13 cellular contexts compared by ENCODE assay signal in the genomic region with DNA sequence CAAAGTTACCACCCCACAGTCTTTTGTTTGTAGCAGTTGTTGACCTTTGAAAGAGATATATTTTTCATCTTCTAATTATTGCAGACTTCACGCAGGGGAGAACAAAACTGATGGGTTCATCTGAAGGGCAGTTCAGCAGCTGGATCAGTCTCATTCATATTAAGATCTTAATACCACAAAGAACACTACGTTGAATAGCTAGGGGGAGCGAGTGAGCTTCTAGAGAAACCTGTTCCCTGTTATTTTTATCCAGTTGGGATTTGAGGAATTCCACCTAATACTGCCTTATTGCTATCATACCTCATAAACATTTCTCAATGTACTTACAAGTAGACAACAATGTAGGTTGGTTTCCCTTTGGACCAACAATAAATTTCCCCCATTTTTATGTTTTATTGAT.
DNase-seq lines count a peak whose midpoint lies in the region; ATAC-seq and TF ChIP-seq lines count a peak whose summit lies in the region.
"Had no signal": no experiment of that assay in that cellular context is flagged by ENCODE, and none has a peak within 500 bp of the region (broad histone marks: within the 10 kb centered on the region; RNA-seq: fewer than 3 reads in every experiment).

No MANE protein-coding gene starts in this region.

- H3K4me3 ChIP-seq in breast epithelium (no peak overlapping the region), SK-N-SH (ENCODE audit: low read depth in 2 of 2, low read length in 1 of 2) (no peak overlapping the region)

- H3K36me3 ChIP-seq in breast epithelium: no peaks in the 10 kb centered on the region
- no peaks in the 10 kb centered on the region for H3K36me3 ChIP-seq in SK-N-SH (replicated peaks in 1 of 2; ENCODE audit: control insufficient read depth in 1 of 2, insufficient read depth in 2 of 2, low read length in 1 of 2)

- TF ChIP-seq CTCF in MCF 10A (IDR thresholded peaks at IDR 0.05; ENCODE audit: unreplicated experiment) (peak; percentile 7), breast epithelium (IDR thresholded peaks at IDR 0.05) (no peak), SK-N-SH (IDR thresholded peaks at IDR 0.05) (peak; percentile 65)

- H3K9ac ChIP-seq in SK-N-SH: no peak overlapping the region

- 42% methylated on average over 3 of the region's 3 CpGs for WGBS in SK-N-SH (ENCODE audit: low lambda C conversion rate)

- no peaks in the 10 kb centered on the region for H3K9me3 Mint-ChIP-seq in MCF 10A (ENCODE audit: unreplicated experiment)

- no TSS peak for BruUV-seq in MCF 10A (replicated peaks; lab: Mats Ljungman, UMichigan)

- no peaks in the 10 kb centered on the region for H3K9me2 ChIP-seq in SK-N-SH

- no peaks in the 10 kb centered on the region for H3K4me1 Mint-ChIP-seq in MCF 10A (ENCODE audit: insufficient read depth, unreplicated experiment)
- H3K4me1 Mint-ChIP-seq: activated naive CD8-positive, alpha-beta T cell treated with anti-CD3 and anti-CD28 coated beads, Interleukin-2, amount 10 ng/mL, durations not matched to agents 7 days and 5 days had no signal

- H3K27ac Mint-ChIP-seq in MCF 10A (ENCODE audit: low read depth, unreplicated experiment): no peak overlapping the region
- H3K27ac Mint-ChIP-seq: activated naive CD8-positive, alpha-beta T cell treated with anti-CD3 and anti-CD28 coated beads, Interleukin-2, amount 10 ng/mL, durations not matched to agents 7 days and 5 days; stimulated activated naive CD8-positive, alpha-beta T cell treated with anti-CD3 and anti-CD28 coated beads, Interleukin-15, Interleukin-2, amounts not matched to agents 100 ng/mL and 50 ng/mL, for 24 hours had no signal

- H3K27ac ChIP-seq in breast epithelium: no peak overlapping the region
- no peak overlapping the region for H3K27ac ChIP-seq in SK-N-SH (ENCODE audit: low read depth in 2 of 2, low read length in 1 of 2)

- H2AFZ ChIP-seq in SK-N-SH (ENCODE audit: low read depth): no peak overlapping the region

- no peak for ATAC-seq in GM21423 (IDR thresholded peaks at IDR 0.05; ENCODE audit: unreplicated experiment)
- ATAC-seq: HCT116 had no signal

- TF ChIP-seq RAD21 in SK-N-SH (IDR thresholded peaks at IDR 0.05; ENCODE audit: low read length): peak; percentile 56

- no peaks in the 10 kb centered on the region for H3K36me3 Mint-ChIP-seq in MCF 10A (ENCODE audit: insufficient read depth, unreplicated experiment)
- H3K36me3 Mint-ChIP-seq: activated naive CD8-positive, alpha-beta T cell treated with anti-CD3 and anti-CD28 coated beads, Interleukin-2, amount 10 ng/mL, durations not matched to agents 7 days and 5 days had no signal

- no peak for TF ChIP-seq POLR2A in breast epithelium (IDR thresholded peaks at IDR 0.05)

- H3F3A ChIP-seq in SK-N-SH (replicated peaks; ENCODE audit: insufficient read depth): no peaks in the 10 kb centered on the region

- H3K4me1 ChIP-seq in breast epithelium: no peaks in the 10 kb centered on the region
- no peaks in the 10 kb centered on the region for H3K4me1 ChIP-seq in SK-N-SH (ENCODE audit: control insufficient read depth in 1 of 2, insufficient read depth in 2 of 2, low read depth in 1 of 2, low read length in 1 of 2)

- POLR2A ChIA-PET in MCF 10A (lab: Yijun Ruan, JAX): no interaction called here
- POLR2A ChIA-PET in SK-N-SH (lab: Yijun Ruan, JAX): no interaction called here

- H3K27me3 Mint-ChIP-seq in MCF 10A (ENCODE audit: insufficient read depth, unreplicated experiment): no peaks in the 10 kb centered on the region
- H3K27me3 Mint-ChIP-seq: activated naive CD8-positive, alpha-beta T cell treated with anti-CD3 and anti-CD28 coated beads, Interleukin-2, amount 10 ng/mL, durations not matched to agents 7 days and 5 days; stimulated activated naive CD8-positive, alpha-beta T cell treated with anti-CD3 and anti-CD28 coated beads, Interleukin-15, Interleukin-2, amounts not matched to agents 100 ng/mL and 50 ng/mL, for 24 hours had no signal

- intact Hi-C loops in MCF 10A (cut with micrococcal nuclease): loop anchor here (2.0 to 5.0 kb wide), 3 partner anchors 321 to 1374 kb away; no protein-coding TSS in a partner anchor
- intact Hi-C loops in breast epithelium (cut with DNase I; ENCODE audit: low total_unique reads): no loop called here

- no peak for TF ChIP-seq EP300 in SK-N-SH (IDR thresholded peaks at IDR 0.05; ENCODE audit: borderline replicate concordance in 1 of 2, low read depth in 1 of 2, low read length in 1 of 2)

- H3K4me3 Mint-ChIP-seq in MCF 10A (ENCODE audit: unreplicated experiment): no peak overlapping the region
- H3K4me3 Mint-ChIP-seq: activated naive CD8-positive, alpha-beta T cell treated with anti-CD3 and anti-CD28 coated beads, Interleukin-2, amount 10 ng/mL, durations not matched to agents 7 days and 5 days; stimulated activated naive CD8-positive, alpha-beta T cell treated with anti-CD3 and anti-CD28 coated beads, Interleukin-15, Interleukin-2, amounts not matched to agents 100 ng/mL and 50 ng/mL, for 24 hours had no signal

- no peaks in the 10 kb centered on the region for H3K9me3 ChIP-seq in breast epithelium
- H3K9me3 ChIP-seq in SK-N-SH: no peaks in the 10 kb centered on the region

- no peaks in the 10 kb centered on the region for H4K20me1 ChIP-seq in SK-N-SH (ENCODE audit: insufficient read depth)

- no peaks in the 10 kb centered on the region for H3K79me2 ChIP-seq in SK-N-SH (ENCODE audit: insufficient read depth)

- DNase-seq in MCF 10A (ENCODE audit: unreplicated experiment): peak; percentile 35
- no peak for DNase-seq in breast epithelium (ENCODE audit: low spot score in 2 of 2)
- no peak for DNase-seq in SK-N-SH
- DNase-seq in iPS DF 19.7 (ENCODE audit: low read depth, low spot score): peak; percentile 9
- DNase-seq in effector CD4-positive, alpha-beta T cell: no peak
- DNase-seq in amygdala (lab: John Stamatoyannopoulos, UW): no peak
- no peak for DNase-seq in stimulated activated CD4-positive, alpha-beta T cell treated with anti-CD3 and anti-CD28 coated beads, Interleukin-4, amount 100 ng/mL, for 4 hours
- DNase-seq: activated naive CD8-positive, alpha-beta T cell treated with anti-CD3 and anti-CD28 coated beads, Interleukin-2, amount 10 ng/mL, durations not matched to agents 7 days and 5 days; NCI-H748 treated with DMSO at 0.1 percent for 48 hours; T-helper 2 cell had no signal

- no peak overlapping the region for H3K4me2 ChIP-seq in SK-N-SH

- no peaks in the 10 kb centered on the region for H3K27me3 ChIP-seq in breast epithelium
- no peaks in the 10 kb centered on the region for H3K27me3 ChIP-seq in SK-N-SH (ENCODE audit: insufficient read depth)

- CTCF ChIA-PET in MCF 10A (lab: Yijun Ruan, JAX) (interaction anchor here (0.6 to 0.9 kb wide), 2 partner anchors 330 to 948 kb away, joined by 3 read pairs; no protein-coding TSS in a partner anchor), SK-N-SH (lab: Yijun Ruan, JAX) (interaction anchor here (0.6 to 1.5 kb wide), 4 partner anchors 13 to 905 kb away, joined by 3 to 4 read pairs (median 3); no protein-coding TSS in a partner anchor)

TF ChIP-seq in SK-N-SH, 30 proteins besides CTCF, POLR2A, EP300 and RAD21:
- TF ChIP-seq MXI1 (IDR thresholded peaks at IDR 0.05; ENCODE audit: low read depth, low read length) (no peak), SMC3 (IDR thresholded peaks at IDR 0.05; ENCODE audit: low read depth, low read length) (peak; percentile 46; the same call in 1 of the 2 replicates)

Comparison
In these comparisons a context has a peak if more than half of its experiments do, and no peak if none do; other contexts are left out.
1. DNase-seq: peak in MCF 10A (single experiment) and iPS DF 19.7 (single experiment); none in breast epithelium (0 of 2), SK-N-SH (single experiment), effector CD4-positive, alpha-beta T cell (single experiment), amygdala (0 of 56) and stimulated activated CD4-positive, alpha-beta T cell treated with anti-CD3 and anti-CD28 coated beads, Interleukin-4, amount 100 ng/mL, for 4 hours (0 of 2).
2. CTCF ChIP-seq: peak in MCF 10A (single experiment) and SK-N-SH (single experiment); none in breast epithelium (0 of 3).